Comparison of ENCODE assay signal across 27 cellular contexts in the genomic region with DNA sequence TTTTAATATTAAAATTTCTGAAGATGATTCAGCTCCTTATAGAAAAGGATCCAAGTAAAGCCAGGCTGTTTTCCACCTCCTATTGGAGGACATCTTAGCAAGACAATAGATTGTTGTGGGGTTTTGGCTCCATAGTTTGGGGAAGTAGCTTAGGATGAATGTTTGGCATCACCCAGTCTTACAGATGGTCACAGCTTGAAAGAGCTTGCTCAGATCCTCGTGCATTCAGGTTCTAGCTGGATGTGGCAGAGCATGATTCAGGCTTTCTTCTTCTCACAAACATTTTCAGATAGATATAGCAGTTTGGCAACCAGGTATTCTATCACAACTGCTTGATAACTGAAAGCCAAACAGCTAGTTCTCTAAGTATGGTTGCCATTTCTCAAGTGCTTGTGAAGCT.
"Had no signal": no experiment of that assay in that cellular context is flagged by ENCODE, and none has a peak within 500 bp of the region (broad histone marks: within the 10 kb centered on the region; RNA-seq: fewer than 3 reads in every experiment).

No MANE protein-coding gene starts in this region.

- H3K27me3 ChIP-seq: left lung, pancreas, right lobe of liver, testis, thyroid gland, transverse colon, upper lobe of left lung, vagina had no signal

- H3K9me3 ChIP-seq: left lung, lower lobe of right lung, pancreas, psoas muscle, right lobe of liver, testis, thyroid gland, transverse colon, upper lobe of left lung, vagina had no signal

- H3K4me1 Mint-ChIP-seq: immature natural killer cell; nephron; stimulated activated memory B cell treated with anti-CD40 and anti-IgM and Interleukin-4, amounts not matched to agents 10 μg/mL and 1 μg/mL and 100 μg/mL, for 72 hours had no signal

- H3K27ac Mint-ChIP-seq: immature natural killer cell; nephron; stimulated activated memory B cell treated with anti-CD40 and anti-IgM and Interleukin-4, amounts not matched to agents 10 μg/mL and 1 μg/mL and 100 μg/mL, for 72 hours; stimulated activated naive CD8-positive, alpha-beta T cell treated with anti-CD3 and anti-CD28 coated beads, Interleukin-15, amount 100 ng/mL, for 72 hours had no signal

- ATAC-seq: left colon; left lung; lower lobe of right lung; naive thymus-derived CD8-positive, alpha-beta T cell; pancreas; psoas muscle; right lobe of liver; stimulated activated memory B cell treated with anti-CD40 and anti-IgM and Interleukin-4, amounts not matched to agents 10 μg/mL and 1 μg/mL and 100 μg/mL, for 72 hours; stimulated activated naive CD8-positive, alpha-beta T cell treated with anti-CD3 and anti-CD28 coated beads, Interleukin-15, amount 100 ng/mL, for 72 hours had no signal

- H3K9me3 Mint-ChIP-seq: immature natural killer cell; naive thymus-derived CD8-positive, alpha-beta T cell; stimulated activated memory B cell treated with anti-CD40 and anti-IgM and Interleukin-4, amounts not matched to agents 10 μg/mL and 1 μg/mL and 100 μg/mL, for 72 hours; stimulated activated naive CD8-positive, alpha-beta T cell treated with anti-CD3 and anti-CD28 coated beads, Interleukin-15, amount 100 ng/mL, for 72 hours had no signal

- H3K36me3 Mint-ChIP-seq: immature natural killer cell; naive thymus-derived CD8-positive, alpha-beta T cell; stimulated activated memory B cell treated with anti-CD40 and anti-IgM and Interleukin-4, amounts not matched to agents 10 μg/mL and 1 μg/mL and 100 μg/mL, for 72 hours had no signal

- H3K27ac ChIP-seq: left lung, lower lobe of right lung, pancreas, psoas muscle, right lobe of liver, testis, thyroid gland, transverse colon, upper lobe of left lung, vagina had no signal

- DNase-seq: hypothalamus; immature natural killer cell; kidney; left colon; left lung; lower lobe of right lung; mammary epithelial cell; mesenchymal stem cell; naive thymus-derived CD8-positive, alpha-beta T cell; pancreas; psoas muscle; right lobe of liver; stimulated activated CD4-positive, alpha-beta T cell treated with anti-CD3 and anti-CD28 coated beads, Interleukin-1b, Interleukin-23, amount 100 ng/mL, for 48 hours; stimulated activated CD4-positive, alpha-beta T cell treated with anti-CD3 and anti-CD28 coated beads, Interleukin-2, amount 100 ng/mL, for 48 hours; stimulated activated CD4-positive, alpha-beta T cell treated with anti-CD3 and anti-CD28 coated beads, Interleukin-4, amount 100 ng/mL, for 4 hours; stimulated activated CD8-positive, alpha-beta memory T cell treated with anti-CD3 and anti-CD28 coated beads, Interleukin-4, amount 100 ng/mL, for 48 hours; stimulated activated naive CD4-positive, alpha-beta T cell treated with Interleukin-2 at 50 U/mL for 16 hours; stimulated activated naive CD8-positive, alpha-beta T cell treated with anti-CD3 and anti-CD28 coated beads, Interleukin-15, amount 100 ng/mL, for 72 hours; substantia nigra; testis; thyroid gland; transverse colon; upper lobe of left lung had no signal

- H3K27me3 Mint-ChIP-seq: naive thymus-derived CD8-positive, alpha-beta T cell; stimulated activated naive CD8-positive, alpha-beta T cell treated with anti-CD3 and anti-CD28 coated beads, Interleukin-15, amount 100 ng/mL, for 72 hours had no signal

- H3K4me3 Mint-ChIP-seq: immature natural killer cell; naive thymus-derived CD8-positive, alpha-beta T cell; nephron; neural crest cell; stimulated activated memory B cell treated with anti-CD40 and anti-IgM and Interleukin-4, amounts not matched to agents 10 μg/mL and 1 μg/mL and 100 μg/mL, for 72 hours; stimulated activated naive CD8-positive, alpha-beta T cell treated with anti-CD3 and anti-CD28 coated beads, Interleukin-15, amount 100 ng/mL, for 72 hours had no signal
